In the genomic region with DNA sequence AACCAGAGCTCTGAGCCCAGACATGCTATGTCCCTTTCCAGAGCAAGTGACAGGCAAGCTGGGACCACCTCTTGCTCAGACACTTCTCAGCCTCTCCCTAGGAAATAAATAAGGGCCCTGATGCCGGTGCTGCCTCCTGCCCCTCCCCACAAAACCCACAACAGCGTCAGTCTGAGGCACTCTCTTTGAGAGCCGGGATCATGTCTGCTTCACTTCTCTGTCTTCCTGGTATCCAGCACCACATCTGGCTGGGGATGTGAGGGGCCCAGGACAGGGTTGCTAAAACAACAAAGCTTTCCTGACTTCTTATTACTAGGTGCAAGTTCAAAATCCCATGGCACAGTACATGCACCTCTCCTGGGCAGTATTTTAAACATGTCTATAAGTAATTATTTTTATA, we compare ENCODE assay signal across 19 cellular contexts.
DNase-seq lines count a peak whose midpoint lies in the region; ATAC-seq and TF ChIP-seq lines count a peak whose summit lies in the region.
"Had no signal": no experiment of that assay in that cellular context is flagged by ENCODE, and none has a peak within 500 bp of the region (broad histone marks: within the 10 kb centered on the region; RNA-seq: fewer than 3 reads in every experiment).

No MANE protein-coding gene starts in this region.

- H3K4me3 ChIP-seq in breast epithelium (no peak overlapping the region), fibroblast of pulmonary artery (replicated peaks; ENCODE audit: low read depth, low read length) (no peak overlapping the region)
- H3K4me3 ChIP-seq: K562, Peyer's patch, SJSA1 had no signal

- no peak for ATAC-seq in GM18867 (IDR thresholded peaks at IDR 0.05; ENCODE audit: unreplicated experiment)
- no peak for ATAC-seq in GM19395 (IDR thresholded peaks at IDR 0.05; ENCODE audit: unreplicated experiment)
- ATAC-seq: K562 had no signal

- H3K9me3 Mint-ChIP-seq in MCF 10A (ENCODE audit: unreplicated experiment) (peaks cover 8% of the 10 kb centered on the region), nephron (peaks cover 10% of the 10 kb centered on the region)
- H3K9me3 Mint-ChIP-seq: CD4-positive, CD25-positive, alpha-beta regulatory T cell had no signal

- POLR2A ChIA-PET in MCF 10A (lab: Yijun Ruan, JAX), result interaction anchor here (3.4 kb wide), 1 partner anchor 11 kb away, joined by 14 read pairs; no protein-coding TSS in a partner anchor

- DNase-seq in breast epithelium (ENCODE audit: low spot score in 2 of 2), result no peak
- DNase-seq in MCF 10A (ENCODE audit: unreplicated experiment), result no peak
- DNase-seq in fibroblast of pulmonary artery (ENCODE audit: low read depth), result peak; percentile 19
- no peak for DNase-seq in stimulated activated naive CD4-positive, alpha-beta T cell (lab: John Stamatoyannopoulos, UW)
- no peak for DNase-seq in COR-L47 (lab: John Stamatoyannopoulos, UW)
- DNase-seq: CD4-positive, CD25-positive, alpha-beta regulatory T cell; GF-D8; NCI-H1105; NCI-H2081; NCI-H2171 treated with DMSO at 0.1 percent for 48 hours; NCI-H748 treated with DMSO at 0.1 percent for 48 hours; NK-92 treated with Interleukin-12 subunit alpha and Interleukin-12 subunit beta, amount 100 ng/mL, for 24 hours; Peyer's patch had no signal

- no peaks in the 10 kb centered on the region for H3K27me3 ChIP-seq in breast epithelium
- H3K27me3 ChIP-seq: Peyer's patch had no signal

- CTCF ChIA-PET in MCF 10A (lab: Yijun Ruan, JAX), result interaction anchor here (1.3 to 1.9 kb wide), 2 partner anchors 49 to 79 kb away, joined by 4 to 7 read pairs; no protein-coding TSS in a partner anchor

- H3K27ac Mint-ChIP-seq in MCF 10A (ENCODE audit: low read depth, unreplicated experiment) (no peak overlapping the region), nephron (peak overlapping the region in 2 of 3 experiments; percentile 0 to 18)
- H3K27ac Mint-ChIP-seq: CD4-positive, CD25-positive, alpha-beta regulatory T cell had no signal

- H3K27me3 Mint-ChIP-seq in MCF 10A (ENCODE audit: insufficient read depth, unreplicated experiment) (no peaks in the 10 kb centered on the region), nephron (ENCODE audit: low read depth) (peaks cover 9% of the 10 kb centered on the region)

- H3K27ac ChIP-seq in breast epithelium, result peak overlapping the region; percentile 73 to 91
- H3K27ac ChIP-seq: 22Rv1, Peyer's patch, SJSA1 had no signal

- intact Hi-C loops in breast epithelium (cut with DNase I; ENCODE audit: low total_unique reads), result no loop called here
- intact Hi-C loops in MCF 10A (cut with micrococcal nuclease), result no loop called here

- H3K4me3 Mint-ChIP-seq in MCF 10A (ENCODE audit: unreplicated experiment), result no peak overlapping the region
- no peak overlapping the region for H3K4me3 Mint-ChIP-seq in nephron
- H3K4me3 Mint-ChIP-seq: CD4-positive, CD25-positive, alpha-beta regulatory T cell had no signal

- H3K36me3 Mint-ChIP-seq in MCF 10A (ENCODE audit: insufficient read depth, unreplicated experiment) (no peaks in the 10 kb centered on the region), nephron (ENCODE audit: low read depth) (no peaks in the 10 kb centered on the region)
- H3K36me3 Mint-ChIP-seq: CD4-positive, CD25-positive, alpha-beta regulatory T cell had no signal

- BruUV-seq in MCF 10A (replicated peaks; lab: Mats Ljungman, UMichigan), result no TSS peak

- H3K9me3 ChIP-seq in breast epithelium, result no peaks in the 10 kb centered on the region
- H3K9me3 ChIP-seq: Peyer's patch had no signal

- H3K36me3 ChIP-seq in breast epithelium, result no peaks in the 10 kb centered on the region
- H3K36me3 ChIP-seq: Peyer's patch, SJSA1 had no signal

- H3K4me1 Mint-ChIP-seq in MCF 10A (ENCODE audit: insufficient read depth, unreplicated experiment) (peaks cover 5% of the 10 kb centered on the region), nephron (peaks cover 29% of the 10 kb centered on the region)
- H3K4me1 Mint-ChIP-seq: CD4-positive, CD25-positive, alpha-beta regulatory T cell had no signal

- TF ChIP-seq POLR2A in breast epithelium (IDR thresholded peaks at IDR 0.05), result no peak

- H3K4me1 ChIP-seq in breast epithelium, result peaks cover 0 to 4% of the 10 kb centered on the region in 2 donors
- H3K4me1 ChIP-seq: Peyer's patch, SJSA1 had no signal

- TF ChIP-seq CTCF in breast epithelium (IDR thresholded peaks at IDR 0.05) (no peak), MCF 10A (IDR thresholded peaks at IDR 0.05; ENCODE audit: unreplicated experiment) (no peak), fibroblast of pulmonary artery (IDR thresholded peaks at IDR 0.05; ENCODE audit: low read length, missing control alignments) (no peak), nephron (IDR thresholded peaks at IDR 0.05; ENCODE audit: unreplicated experiment in 3 of 3) (no peak)
